Comparison of ENCODE assay signal across 3 cellular contexts in genomic region chr2:65344182-65344581, GRCh38.
TF ChIP-seq lines count a peak whose summit lies in the region.

No MANE protein-coding gene starts in this region.

TF ChIP-seq in HCT116, 20 proteins besides CTCF, POLR2A, EP300 and RAD21 (continued from another document):
- TF ChIP-seq ATF3 (IDR thresholded peaks at IDR 0.05) = no peak
- TF ChIP-seq SP1 (IDR thresholded peaks at IDR 0.05; ENCODE audit: low read depth) = no peak
- no peak for TF ChIP-seq EZH2phosphoT487 (IDR thresholded peaks at IDR 0.05; ENCODE audit: borderline replicate concordance)
- no peak for TF ChIP-seq TCF7L2 (IDR thresholded peaks at IDR 0.05; ENCODE audit: borderline replicate concordance, extremely low read depth, insufficient read depth, insufficient read length)
- TF ChIP-seq, protein P1, sequence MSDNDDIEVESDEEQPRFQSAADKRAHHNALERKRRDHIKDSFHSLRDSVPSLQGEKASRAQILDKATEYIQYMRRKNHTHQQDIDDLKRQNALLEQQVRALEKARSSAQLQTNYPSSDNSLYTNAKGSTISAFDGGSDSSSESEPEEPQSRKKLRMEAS (IDR thresholded peaks at IDR 0.05) = no peak
- no peak for TF ChIP-seq SIN3A (IDR thresholded peaks at IDR 0.05; ENCODE audit: low read depth)
- TF ChIP-seq ELF1 (IDR thresholded peaks at IDR 0.05; ENCODE audit: borderline replicate concordance, low read depth) = no peak
TF ChIP-seq in HCT116: peak in this region for 0.

TF ChIP-seq in K562, 482 proteins besides CTCF, POLR2A, EP300 and RAD21 (continued from another document):
- 0 out of 2 replicates have a peak, but pooled peaks have one; percentile 13 for TF ChIP-seq FOSL1 (tag; conservative IDR thresholded peaks at IDR 0.05)
- no peak for TF ChIP-seq SAFB (IDR thresholded peaks at IDR 0.05; ENCODE audit: borderline replicate concordance, low read depth, low read length)

TF ChIP-seq in WTC11, 78 proteins besides CTCF, POLR2A, EP300 and RAD21 (continued from another document):
- TF ChIP-seq MLX (CRISPR knock-in tag; IDR thresholded peaks at IDR 0.05) (no peak), ATF3 (CRISPR knock-in tag; conservative IDR thresholded peaks at IDR 0.05) (no peak), NFATC4 (CRISPR knock-in tag; IDR thresholded peaks at IDR 0.05) (no peak), ZNF423 (CRISPR knock-in tag; IDR thresholded peaks at IDR 0.05) (no peak), ZNF263 (CRISPR knock-in tag; IDR thresholded peaks at IDR 0.05; ENCODE audit: low read depth) (no peak), KAT7 (CRISPR knock-in tag; IDR thresholded peaks at IDR 0.05; ENCODE audit: borderline replicate concordance) (no peak), ZNF396 (CRISPR knock-in tag; IDR thresholded peaks at IDR 0.05; ENCODE audit: borderline replicate concordance) (no peak), OVOL2 (CRISPR knock-in tag; IDR thresholded peaks at IDR 0.05; ENCODE audit: borderline replicate concordance) (no peak), PRRX2 (CRISPR knock-in tag; IDR thresholded peaks at IDR 0.05) (no peak), SP1 (CRISPR knock-in tag; conservative IDR thresholded peaks at IDR 0.05) (no peak)
- TF ChIP-seq, protein P2, sequence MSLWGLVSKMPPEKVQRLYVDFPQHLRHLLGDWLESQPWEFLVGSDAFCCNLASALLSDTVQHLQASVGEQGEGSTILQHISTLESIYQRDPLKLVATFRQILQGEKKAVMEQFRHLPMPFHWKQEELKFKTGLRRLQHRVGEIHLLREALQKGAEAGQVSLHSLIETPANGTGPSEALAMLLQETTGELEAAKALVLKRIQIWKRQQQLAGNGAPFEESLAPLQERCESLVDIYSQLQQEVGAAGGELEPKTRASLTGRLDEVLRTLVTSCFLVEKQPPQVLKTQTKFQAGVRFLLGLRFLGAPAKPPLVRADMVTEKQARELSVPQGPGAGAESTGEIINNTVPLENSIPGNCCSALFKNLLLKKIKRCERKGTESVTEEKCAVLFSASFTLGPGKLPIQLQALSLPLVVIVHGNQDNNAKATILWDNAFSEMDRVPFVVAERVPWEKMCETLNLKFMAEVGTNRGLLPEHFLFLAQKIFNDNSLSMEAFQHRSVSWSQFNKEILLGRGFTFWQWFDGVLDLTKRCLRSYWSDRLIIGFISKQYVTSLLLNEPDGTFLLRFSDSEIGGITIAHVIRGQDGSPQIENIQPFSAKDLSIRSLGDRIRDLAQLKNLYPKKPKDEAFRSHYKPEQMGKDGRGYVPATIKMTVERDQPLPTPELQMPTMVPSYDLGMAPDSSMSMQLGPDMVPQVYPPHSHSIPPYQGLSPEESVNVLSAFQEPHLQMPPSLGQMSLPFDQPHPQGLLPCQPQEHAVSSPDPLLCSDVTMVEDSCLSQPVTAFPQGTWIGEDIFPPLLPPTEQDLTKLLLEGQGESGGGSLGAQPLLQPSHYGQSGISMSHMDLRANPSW (CRISPR knock-in tag; conservative IDR thresholded peaks at IDR 0.05; ENCODE audit: low read depth) = no peak
- TF ChIP-seq, protein P3, sequence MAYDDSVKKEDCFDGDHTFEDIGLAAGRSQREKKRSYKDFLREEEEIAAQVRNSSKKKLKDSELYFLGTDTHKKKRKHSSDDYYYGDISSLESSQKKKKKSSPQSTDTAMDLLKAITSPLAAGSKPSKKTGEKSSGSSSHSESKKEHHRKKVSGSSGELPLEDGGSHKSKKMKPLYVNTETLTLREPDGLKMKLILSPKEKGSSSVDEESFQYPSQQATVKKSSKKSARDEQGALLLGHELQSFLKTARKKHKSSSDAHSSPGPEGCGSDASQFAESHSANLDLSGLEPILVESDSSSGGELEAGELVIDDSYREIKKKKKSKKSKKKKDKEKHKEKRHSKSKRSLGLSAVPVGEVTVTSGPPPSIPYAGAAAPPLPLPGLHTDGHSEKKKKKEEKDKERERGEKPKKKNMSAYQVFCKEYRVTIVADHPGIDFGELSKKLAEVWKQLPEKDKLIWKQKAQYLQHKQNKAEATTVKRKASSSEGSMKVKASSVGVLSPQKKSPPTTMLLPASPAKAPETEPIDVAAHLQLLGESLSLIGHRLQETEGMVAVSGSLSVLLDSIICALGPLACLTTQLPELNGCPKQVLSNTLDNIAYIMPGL (CRISPR knock-in tag; IDR thresholded peaks at IDR 0.05) = no peak
- TF ChIP-seq, protein P4, sequence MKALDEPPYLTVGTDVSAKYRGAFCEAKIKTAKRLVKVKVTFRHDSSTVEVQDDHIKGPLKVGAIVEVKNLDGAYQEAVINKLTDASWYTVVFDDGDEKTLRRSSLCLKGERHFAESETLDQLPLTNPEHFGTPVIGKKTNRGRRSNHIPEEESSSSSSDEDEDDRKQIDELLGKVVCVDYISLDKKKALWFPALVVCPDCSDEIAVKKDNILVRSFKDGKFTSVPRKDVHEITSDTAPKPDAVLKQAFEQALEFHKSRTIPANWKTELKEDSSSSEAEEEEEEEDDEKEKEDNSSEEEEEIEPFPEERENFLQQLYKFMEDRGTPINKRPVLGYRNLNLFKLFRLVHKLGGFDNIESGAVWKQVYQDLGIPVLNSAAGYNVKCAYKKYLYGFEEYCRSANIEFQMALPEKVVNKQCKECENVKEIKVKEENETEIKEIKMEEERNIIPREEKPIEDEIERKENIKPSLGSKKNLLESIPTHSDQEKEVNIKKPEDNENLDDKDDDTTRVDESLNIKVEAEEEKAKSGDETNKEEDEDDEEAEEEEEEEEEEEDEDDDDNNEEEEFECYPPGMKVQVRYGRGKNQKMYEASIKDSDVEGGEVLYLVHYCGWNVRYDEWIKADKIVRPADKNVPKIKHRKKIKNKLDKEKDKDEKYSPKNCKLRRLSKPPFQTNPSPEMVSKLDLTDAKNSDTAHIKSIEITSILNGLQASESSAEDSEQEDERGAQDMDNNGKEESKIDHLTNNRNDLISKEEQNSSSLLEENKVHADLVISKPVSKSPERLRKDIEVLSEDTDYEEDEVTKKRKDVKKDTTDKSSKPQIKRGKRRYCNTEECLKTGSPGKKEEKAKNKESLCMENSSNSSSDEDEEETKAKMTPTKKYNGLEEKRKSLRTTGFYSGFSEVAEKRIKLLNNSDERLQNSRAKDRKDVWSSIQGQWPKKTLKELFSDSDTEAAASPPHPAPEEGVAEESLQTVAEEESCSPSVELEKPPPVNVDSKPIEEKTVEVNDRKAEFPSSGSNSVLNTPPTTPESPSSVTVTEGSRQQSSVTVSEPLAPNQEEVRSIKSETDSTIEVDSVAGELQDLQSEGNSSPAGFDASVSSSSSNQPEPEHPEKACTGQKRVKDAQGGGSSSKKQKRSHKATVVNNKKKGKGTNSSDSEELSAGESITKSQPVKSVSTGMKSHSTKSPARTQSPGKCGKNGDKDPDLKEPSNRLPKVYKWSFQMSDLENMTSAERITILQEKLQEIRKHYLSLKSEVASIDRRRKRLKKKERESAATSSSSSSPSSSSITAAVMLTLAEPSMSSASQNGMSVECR (CRISPR knock-in tag; IDR thresholded peaks at IDR 0.05; ENCODE audit: borderline replicate concordance) = no peak
- TF ChIP-seq, protein P5, sequence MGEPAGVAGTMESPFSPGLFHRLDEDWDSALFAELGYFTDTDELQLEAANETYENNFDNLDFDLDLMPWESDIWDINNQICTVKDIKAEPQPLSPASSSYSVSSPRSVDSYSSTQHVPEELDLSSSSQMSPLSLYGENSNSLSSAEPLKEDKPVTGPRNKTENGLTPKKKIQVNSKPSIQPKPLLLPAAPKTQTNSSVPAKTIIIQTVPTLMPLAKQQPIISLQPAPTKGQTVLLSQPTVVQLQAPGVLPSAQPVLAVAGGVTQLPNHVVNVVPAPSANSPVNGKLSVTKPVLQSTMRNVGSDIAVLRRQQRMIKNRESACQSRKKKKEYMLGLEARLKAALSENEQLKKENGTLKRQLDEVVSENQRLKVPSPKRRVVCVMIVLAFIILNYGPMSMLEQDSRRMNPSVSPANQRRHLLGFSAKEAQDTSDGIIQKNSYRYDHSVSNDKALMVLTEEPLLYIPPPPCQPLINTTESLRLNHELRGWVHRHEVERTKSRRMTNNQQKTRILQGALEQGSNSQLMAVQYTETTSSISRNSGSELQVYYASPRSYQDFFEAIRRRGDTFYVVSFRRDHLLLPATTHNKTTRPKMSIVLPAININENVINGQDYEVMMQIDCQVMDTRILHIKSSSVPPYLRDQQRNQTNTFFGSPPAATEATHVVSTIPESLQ (CRISPR knock-in tag; IDR thresholded peaks at IDR 0.05) = no peak
